In the genomic region with DNA sequence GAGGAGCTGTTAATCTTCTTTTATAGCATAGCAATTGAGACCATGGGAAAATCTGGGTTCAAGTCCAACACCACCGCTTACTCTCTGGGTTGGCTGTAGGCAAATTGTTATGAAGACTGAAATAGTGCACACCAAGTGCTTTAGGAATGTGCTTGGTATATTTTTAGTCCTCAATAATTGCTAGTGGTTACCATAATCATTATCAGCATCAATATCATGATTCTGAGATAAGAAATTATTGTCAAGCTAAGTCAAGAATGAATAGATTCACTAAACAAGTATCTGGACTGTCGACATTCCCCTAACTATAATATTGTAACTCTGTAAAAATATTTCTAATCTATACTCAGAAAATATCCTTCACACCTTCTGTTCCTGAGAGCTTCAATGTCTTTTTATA, we compare ENCODE assay signal across 8 cellular contexts. TPM values are rescaled to one million over a fixed set of nuclear protein-coding genes. Genes with fewer than 3 reads are reported as not detected.
"Had no signal": no experiment of that assay in that cellular context is flagged by ENCODE, and none has a peak within 500 bp of the region (broad histone marks: within the 10 kb centered on the region; RNA-seq: fewer than 3 reads in every experiment).

No MANE protein-coding gene starts in this region.

- FAIRE-seq: H1, H54, HTR-8/SVneo had no signal

- H2AFZ ChIP-seq: GM23338 had no signal

- H3K4me1 Mint-ChIP-seq: GM23338, H9 had no signal

- H3K4me3 ChIP-seq: GM23338 had no signal

- H3K4me2 ChIP-seq: GM23338 had no signal

- H3K9me3 Mint-ChIP-seq: GM23338, H9 had no signal

- DNase-seq: H9, HCEC 1CT, IMR-90 had no signal

- H3K27ac Mint-ChIP-seq: GM23338, H9 had no signal

- H3K4me3 Mint-ChIP-seq: GM23338, H9 had no signal

- ATAC-seq: GM23338 had no signal

RNA-seq across cellular contexts. Expression of gene ANO4, which starts 48.5 kb away (rescaled TPM):
- total RNA-seq: HT-29 had no signal
